In genomic region chr10:79490400-79491081, GRCh38 we compare ENCODE assay signal across 1 cellular context.
TF ChIP-seq lines count a peak whose summit lies in the region.

No MANE protein-coding gene starts in this region.

TF ChIP-seq in GM23338, 12 proteins besides CTCF, POLR2A, EP300 and RAD21 (continued from another document):
- TF ChIP-seq CREB1 (CRISPR knock-in tag; IDR thresholded peaks at IDR 0.05; ENCODE audit: low read depth) (no peak), POLR2AphosphoS5 (IDR thresholded peaks at IDR 0.05; ENCODE audit: low read depth) (no peak), EZH2 (IDR thresholded peaks at IDR 0.05; ENCODE audit: low read depth, unreplicated experiment) (no peak), ZNF114 (CRISPR knock-in tag; IDR thresholded peaks at IDR 0.05) (no peak), ZNF331 (CRISPR knock-in tag; IDR thresholded peaks at IDR 0.05; ENCODE audit: low read depth) (no peak), NANOG (IDR thresholded peaks at IDR 0.05; ENCODE audit: borderline replicate concordance) (no peak), ETS1 (IDR thresholded peaks at IDR 0.05) (no peak)
- TF ChIP-seq, protein P1, sequence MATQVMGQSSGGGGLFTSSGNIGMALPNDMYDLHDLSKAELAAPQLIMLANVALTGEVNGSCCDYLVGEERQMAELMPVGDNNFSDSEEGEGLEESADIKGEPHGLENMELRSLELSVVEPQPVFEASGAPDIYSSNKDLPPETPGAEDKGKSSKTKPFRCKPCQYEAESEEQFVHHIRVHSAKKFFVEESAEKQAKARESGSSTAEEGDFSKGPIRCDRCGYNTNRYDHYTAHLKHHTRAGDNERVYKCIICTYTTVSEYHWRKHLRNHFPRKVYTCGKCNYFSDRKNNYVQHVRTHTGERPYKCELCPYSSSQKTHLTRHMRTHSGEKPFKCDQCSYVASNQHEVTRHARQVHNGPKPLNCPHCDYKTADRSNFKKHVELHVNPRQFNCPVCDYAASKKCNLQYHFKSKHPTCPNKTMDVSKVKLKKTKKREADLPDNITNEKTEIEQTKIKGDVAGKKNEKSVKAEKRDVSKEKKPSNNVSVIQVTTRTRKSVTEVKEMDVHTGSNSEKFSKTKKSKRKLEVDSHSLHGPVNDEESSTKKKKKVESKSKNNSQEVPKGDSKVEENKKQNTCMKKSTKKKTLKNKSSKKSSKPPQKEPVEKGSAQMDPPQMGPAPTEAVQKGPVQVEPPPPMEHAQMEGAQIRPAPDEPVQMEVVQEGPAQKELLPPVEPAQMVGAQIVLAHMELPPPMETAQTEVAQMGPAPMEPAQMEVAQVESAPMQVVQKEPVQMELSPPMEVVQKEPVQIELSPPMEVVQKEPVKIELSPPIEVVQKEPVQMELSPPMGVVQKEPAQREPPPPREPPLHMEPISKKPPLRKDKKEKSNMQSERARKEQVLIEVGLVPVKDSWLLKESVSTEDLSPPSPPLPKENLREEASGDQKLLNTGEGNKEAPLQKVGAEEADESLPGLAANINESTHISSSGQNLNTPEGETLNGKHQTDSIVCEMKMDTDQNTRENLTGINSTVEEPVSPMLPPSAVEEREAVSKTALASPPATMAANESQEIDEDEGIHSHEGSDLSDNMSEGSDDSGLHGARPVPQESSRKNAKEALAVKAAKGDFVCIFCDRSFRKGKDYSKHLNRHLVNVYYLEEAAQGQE (IDR thresholded peaks at IDR 0.05; ENCODE audit: unreplicated experiment) = no peak
